30 cellular contexts compared by ENCODE assay signal in the genomic region with DNA sequence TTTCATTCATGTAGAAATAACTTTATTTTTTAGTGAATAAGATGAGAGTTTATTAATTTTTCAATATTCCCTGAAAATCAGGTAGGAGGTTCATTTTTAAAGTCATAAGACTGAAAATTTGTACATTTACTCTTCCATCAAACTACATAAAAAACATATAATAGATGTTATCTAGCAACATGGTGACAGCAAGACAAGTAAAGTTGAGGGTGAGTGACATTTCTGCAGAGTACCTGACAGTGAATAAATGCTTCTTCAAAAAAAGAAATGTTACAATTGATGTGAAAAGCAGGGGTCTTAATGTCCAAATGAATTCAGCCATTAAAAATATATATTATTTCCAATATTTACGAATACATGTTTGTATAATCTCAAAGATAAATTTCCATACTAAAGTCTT.
"Had no signal": no experiment of that assay in that cellular context is flagged by ENCODE, and none has a peak within 500 bp of the region (broad histone marks: within the 10 kb centered on the region; RNA-seq: fewer than 3 reads in every experiment).

No MANE protein-coding gene starts in this region.

- H3K36me3 ChIP-seq: adrenal gland, ascending aorta, brain microvascular endothelial cell, breast epithelium, cardiac muscle cell had no signal

- H3K4me1 ChIP-seq: adrenal gland, ascending aorta, body of pancreas, breast epithelium had no signal

- H3K27ac ChIP-seq: adrenal gland, ascending aorta, body of pancreas, brain microvascular endothelial cell, breast epithelium, cardiac muscle cell had no signal

- H3K4me3 ChIP-seq: adrenal gland, ascending aorta, body of pancreas, breast epithelium, cardiac muscle cell had no signal

- H3K27me3 ChIP-seq: adrenal gland, ascending aorta, body of pancreas, brain microvascular endothelial cell, breast epithelium, cardiac muscle cell had no signal

- DNase-seq: activated effector memory CD4-positive, alpha-beta T cell treated with anti-CD3 and anti-CD28 coated beads, Interleukin-2, amount 50 U/mL, for 16 hours; activated effector memory CD4-positive, alpha-beta T cell treated with Interleukin-2 at 50 U/mL for 16 hours; activated gamma-delta T cell; activated gamma-delta T cell treated with Interleukin-2 at 50 U/mL for 16 hours; activated naive CD4-positive, alpha-beta T cell; activated naive CD4-positive, alpha-beta T cell treated with anti-CD3 and anti-CD28 coated beads for 36 hours; activated naive CD4-positive, alpha-beta T cell treated with anti-CD3 and anti-CD28 coated beads, Interleukin-2, amount 10 ng/mL, durations not matched to agents 7 days and 5 days; activated naive CD4-positive, alpha-beta T cell treated with anti-CD3 and anti-CD28 coated beads, Interleukin-2, amount 50 U/mL, for 16 hours; activated naive CD4-positive, alpha-beta T cell treated with Interleukin-2 at 50 U/mL for 16 hours; activated naive CD8-positive, alpha-beta T cell treated with anti-CD3 and anti-CD28 coated beads for 36 hours; activated naive CD8-positive, alpha-beta T cell treated with anti-CD3 and anti-CD28 coated beads, Interleukin-2, amount 10 ng/mL, durations not matched to agents 7 days and 5 days; activated naive CD8-positive, alpha-beta T cell treated with anti-CD3 and anti-CD28 coated beads, Interleukin-2, amount 50 U/mL, for 24 hours; activated T-cell treated with anti-CD3 and anti-CD28 coated beads, Interleukin-2, amount 50 U/mL, for 1 hour; activated T-cell treated with anti-CD3 and anti-CD28 coated beads, Interleukin-2, amount 50 U/mL, for 24 hours; activated T-cell treated with anti-CD3 and anti-CD28 coated beads, Interleukin-2, amount 50 U/mL, for 4 hours; activated T-cell treated with anti-CD3 and anti-CD28 coated beads, Interleukin-2, amount 50 U/mL, for 48 hours; activated T-cell treated with anti-CD3 and anti-CD28 coated beads, Interleukin-2, amount 50 U/mL, for 72 hours; adrenal gland; amniotic stem cell; amygdala; anterior cingulate cortex; aorta; body of pancreas; brain microvascular endothelial cell; caudate nucleus; central memory CD4-positive, alpha-beta T cell; cerebellar nuclear complex had no signal

- H3K9me3 ChIP-seq: adrenal gland, ascending aorta, body of pancreas had no signal
